In the genomic region with DNA sequence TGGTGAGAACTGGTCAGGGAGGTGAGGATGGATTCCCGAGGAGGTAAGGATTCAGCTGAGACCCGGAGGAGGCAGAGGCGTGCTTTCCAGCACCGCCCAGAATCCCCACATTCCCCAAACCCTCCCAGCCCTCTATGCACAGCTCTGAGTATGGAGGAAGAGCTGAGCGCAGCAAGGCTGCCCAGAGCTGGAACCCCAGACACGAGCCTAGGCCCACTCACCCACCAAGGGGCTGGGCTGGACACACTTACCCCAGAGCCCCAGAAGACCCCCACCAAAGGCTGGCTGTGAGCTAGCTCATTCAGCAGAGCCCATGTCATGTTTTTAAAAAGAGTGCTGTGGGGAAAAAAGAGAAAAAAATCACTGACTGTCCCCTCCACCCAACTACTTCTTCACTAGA, we compare ENCODE assay signal across 18 cellular contexts.
DNase-seq lines count a peak whose midpoint lies in the region; ATAC-seq and TF ChIP-seq lines count a peak whose summit lies in the region.
"Had no signal": no experiment of that assay in that cellular context is flagged by ENCODE, and none has a peak within 500 bp of the region (broad histone marks: within the 10 kb centered on the region; RNA-seq: fewer than 3 reads in every experiment).

No MANE protein-coding gene starts in this region.

- H3K27ac Mint-ChIP-seq in type B pancreatic cell = no peak overlapping the region
- H3K27ac Mint-ChIP-seq: B cell; CD4-positive, CD25-positive, alpha-beta regulatory T cell; CD8-positive, alpha-beta memory T cell; GM23338; IgD-negative memory B cell had no signal

- H3K4me3 ChIP-seq in right atrium auricular region = no peak overlapping the region
- H3K4me3 ChIP-seq: BLaER1 treated with 17β-estradiol and CSF1 and Interleukin-3, amounts not matched to agents 10 nM and 100 nM; GM23338 had no signal

- H3K4me1 ChIP-seq in right atrium auricular region = peaks cover 0 to 22% of the 10 kb centered on the region in 2 donors

- H3K9me3 Mint-ChIP-seq in type B pancreatic cell = no peaks in the 10 kb centered on the region
- H3K9me3 Mint-ChIP-seq: CD8-positive, alpha-beta memory T cell; GM23338; IgD-negative memory B cell had no signal

- H3K36me3 Mint-ChIP-seq in type B pancreatic cell = no peaks in the 10 kb centered on the region
- H3K36me3 Mint-ChIP-seq: CD4-positive, CD25-positive, alpha-beta regulatory T cell; CD8-positive, alpha-beta memory T cell had no signal

- no peaks in the 10 kb centered on the region for H3K27me3 ChIP-seq in right atrium auricular region
- H3K27me3 ChIP-seq: BLaER1 treated with 17β-estradiol and CSF1 and Interleukin-3, amounts not matched to agents 10 nM and 100 nM had no signal

- no peaks in the 10 kb centered on the region for H3K9me3 ChIP-seq in right atrium auricular region
- H3K9me3 ChIP-seq: BLaER1 treated with 17β-estradiol and CSF1 and Interleukin-3, amounts not matched to agents 10 nM and 100 nM; Caco-2 had no signal

- peak; percentile 32 for DNase-seq in right atrium auricular region (ENCODE audit: low spot score)
- DNase-seq in left cardiac atrium = no peak
- peak; percentile 19 for DNase-seq in left lobe of liver (ENCODE audit: low spot score)
- peak; percentile 64 for DNase-seq in type B pancreatic cell (ENCODE audit: extremely low spot score, unreplicated experiment)
- no peak for DNase-seq in NOMO-1 (lab: John Stamatoyannopoulos, UW; ENCODE audit: unreplicated experiment in 2 of 2)
- DNase-seq: Caco-2; CD4-positive, CD25-positive, alpha-beta regulatory T cell; CD8-positive, alpha-beta memory T cell; DMS153; DMS79; GDM1; HCEC 1CT had no signal

- no peak for ATAC-seq in left cardiac atrium
- no peak for ATAC-seq in left lobe of liver
- ATAC-seq in HG02763 (IDR thresholded peaks at IDR 0.05; ENCODE audit: unreplicated experiment) = no peak
- no peak for ATAC-seq in HG03039 (IDR thresholded peaks at IDR 0.05; ENCODE audit: unreplicated experiment)
- ATAC-seq: GM23338 had no signal

- H3K4me1 Mint-ChIP-seq in type B pancreatic cell (ENCODE audit: unreplicated experiment) = peaks cover 25% of the 10 kb centered on the region
- H3K4me1 Mint-ChIP-seq: CD8-positive, alpha-beta memory T cell had no signal

- H3K36me3 ChIP-seq in right atrium auricular region = no peaks in the 10 kb centered on the region
- H3K36me3 ChIP-seq: BLaER1 treated with 17β-estradiol and CSF1 and Interleukin-3, amounts not matched to agents 10 nM and 100 nM had no signal

- no peak overlapping the region for H3K27ac ChIP-seq in right atrium auricular region

- intact Hi-C loops in left cardiac atrium (cut with DNase I) = no loop called here

- no peak overlapping the region for H3K4me3 Mint-ChIP-seq in type B pancreatic cell
- H3K4me3 Mint-ChIP-seq: B cell; CD4-positive, CD25-positive, alpha-beta regulatory T cell; CD8-positive, alpha-beta memory T cell; GM23338; IgD-negative memory B cell had no signal

- peaks cover 20% of the 10 kb centered on the region for H3K27me3 Mint-ChIP-seq in type B pancreatic cell
- H3K27me3 Mint-ChIP-seq: B cell had no signal

- TF ChIP-seq CTCF in right atrium auricular region (IDR thresholded peaks at IDR 0.05) (no peak), type B pancreatic cell (conservative IDR thresholded peaks at IDR 0.05) (no peak)

Comparison
In these comparisons a context has a peak if more than half of its experiments do, and no peak if none do; other contexts are left out.
1. DNase-seq: peak in right atrium auricular region (single experiment), left lobe of liver (single experiment) and type B pancreatic cell (single experiment); none in left cardiac atrium (single experiment) and NOMO-1 (0 of 2).